Comparison of ENCODE assay signal across 17 cellular contexts in genomic region chr17:69418535-69418934, GRCh38. TPM values are rescaled to one million over a fixed set of nuclear protein-coding genes. Genes with fewer than 3 reads are reported as not detected.
A peak's percentile ranks its signal among the peaks of the same experiment; 100 is the strongest.
DNase-seq lines count a peak whose midpoint lies in the region; ATAC-seq, FAIRE-seq and TF ChIP-seq lines count a peak whose summit lies in the region.
"Had no signal": no experiment of that assay in that cellular context is flagged by ENCODE, and none has a peak within 500 bp of the region (broad histone marks: within the 10 kb centered on the region; RNA-seq: fewer than 3 reads in every experiment).

No MANE protein-coding gene starts in this region.

- ATAC-seq in activated T-cell treated with anti-CD3 and anti-CD28 coated beads, Interleukin-2, amount 50 U/mL, for 72 hours (replicated peaks in 1 of 2), result no peak
- no peak for ATAC-seq in activated T-helper 17 cell treated with anti-CD3 and anti-CD28 coated beads, Interleukin-2, amount 50 U/mL, for 72 hours (replicated peaks)
- ATAC-seq: Panc1, Right ventricle myocardium inferior had no signal

- no peak for TF ChIP-seq CTCF in kidney (IDR thresholded peaks at IDR 0.05; ENCODE audit: borderline replicate concordance, extremely low read depth, insufficient read depth)

- intact Hi-C loops in kidney (cut with DNase I), result no loop called here

- peak overlapping the region in 1 of 2 donors; percentile 72 for H3K4me3 Mint-ChIP-seq in activated T-cell treated with anti-CD3 and anti-CD28 coated beads, Interleukin-2, amount 50 U/mL, for 72 hours
- H3K4me3 Mint-ChIP-seq in activated T-helper 17 cell treated with anti-CD3 and anti-CD28 coated beads, Interleukin-2, amount 50 U/mL, for 72 hours, result peak overlapping the region; percentile 23

- no peak overlapping the region for H3K9ac ChIP-seq in kidney (ENCODE audit: low read length in 2 of 2)

- peaks cover 16% of the 10 kb centered on the region for H3K4me1 Mint-ChIP-seq in activated T-cell treated with anti-CD3 and anti-CD28 coated beads, Interleukin-2, amount 50 U/mL, for 72 hours (ENCODE audit: low read depth)
- peaks cover 4% of the 10 kb centered on the region for H3K4me1 Mint-ChIP-seq in activated T-helper 17 cell treated with anti-CD3 and anti-CD28 coated beads, Interleukin-2, amount 50 U/mL, for 72 hours

- H3K4me1 ChIP-seq in kidney (ENCODE audit: control insufficient read depth in 1 of 2, insufficient read depth in 1 of 2, low read depth in 1 of 2, low read length in 2 of 2), result peaks cover 5 to 11% of the 10 kb centered on the region in 2 donors
- H3K4me1 ChIP-seq: Caco-2 had no signal

- H3K36me3 ChIP-seq in kidney (ENCODE audit: control insufficient read depth in 1 of 2, insufficient read depth in 2 of 2, low read length in 2 of 2), result no peaks in the 10 kb centered on the region
- H3K36me3 ChIP-seq: HAP-1 had no signal

- no peak for DNase-seq in activated T-cell treated with anti-CD3 and anti-CD28 coated beads, Interleukin-2, amount 50 U/mL, for 72 hours
- DNase-seq in activated T-cell treated with anti-CD3 and anti-CD28 coated beads for 4 hours (no peak), kidney (no peak), kidney tubule cell (ENCODE audit: low spot score) (no peak), DMS79 treated with DMSO at 0.1 percent for 48 hours (lab: John Stamatoyannopoulos, UW) (no peak), NCI-H1092 (lab: John Stamatoyannopoulos, UW) (no peak), NCI-H2029 treated with DMSO at 0.1 percent for 48 hours (lab: John Stamatoyannopoulos, UW) (no peak)
- DNase-seq: 8988T, Caco-2, NCI-H446 treated with DMSO at 0.1 percent for 48 hours, NCI-H748 treated with DMSO at 0.1 percent for 48 hours had no signal

- peak; percentile 32 for FAIRE-seq in kidney (lab: Jason Lieb, UNC)
- FAIRE-seq: GM12891 had no signal

- H3K27ac Mint-ChIP-seq in activated T-cell treated with anti-CD3 and anti-CD28 coated beads, Interleukin-2, amount 50 U/mL, for 72 hours, result peak overlapping the region; percentile 92
- peak overlapping the region; percentile 64 for H3K27ac Mint-ChIP-seq in activated T-helper 17 cell treated with anti-CD3 and anti-CD28 coated beads, Interleukin-2, amount 50 U/mL, for 72 hours

- H3K4me3 ChIP-seq in kidney (ENCODE audit: low read length in 2 of 2), result no peak overlapping the region
- H3K4me3 ChIP-seq: HAP-1 had no signal

- H3K9me3 Mint-ChIP-seq in activated T-cell treated with anti-CD3 and anti-CD28 coated beads, Interleukin-2, amount 50 U/mL, for 72 hours, result no peaks in the 10 kb centered on the region
- no peaks in the 10 kb centered on the region for H3K9me3 Mint-ChIP-seq in activated T-helper 17 cell treated with anti-CD3 and anti-CD28 coated beads, Interleukin-2, amount 50 U/mL, for 72 hours

- no peak overlapping the region for H3K27ac ChIP-seq in kidney (ENCODE audit: low read depth in 2 of 2, low read length in 2 of 2)
- H3K27ac ChIP-seq: C4-2B had no signal

- H3K9me3 ChIP-seq in kidney (ENCODE audit: control insufficient read depth in 1 of 2, low read length in 2 of 2), result no peaks in the 10 kb centered on the region
- H3K9me3 ChIP-seq: Caco-2, HAP-1 had no signal

- no peaks in the 10 kb centered on the region for H3K27me3 Mint-ChIP-seq in activated T-cell treated with anti-CD3 and anti-CD28 coated beads, Interleukin-2, amount 50 U/mL, for 72 hours (ENCODE audit: low read depth)
- no peaks in the 10 kb centered on the region for H3K27me3 Mint-ChIP-seq in activated T-helper 17 cell treated with anti-CD3 and anti-CD28 coated beads, Interleukin-2, amount 50 U/mL, for 72 hours

- H3K36me3 Mint-ChIP-seq in activated T-cell treated with anti-CD3 and anti-CD28 coated beads, Interleukin-2, amount 50 U/mL, for 72 hours (ENCODE audit: insufficient read depth in 2 of 2), result no peaks in the 10 kb centered on the region
- H3K36me3 Mint-ChIP-seq in activated T-helper 17 cell treated with anti-CD3 and anti-CD28 coated beads, Interleukin-2, amount 50 U/mL, for 72 hours (ENCODE audit: low read depth), result no peaks in the 10 kb centered on the region

RNA-seq across cellular contexts. Expression of gene MAP2K6, which starts 4.0 kb away (rescaled TPM):
- total RNA-seq in activated T-cell treated with anti-CD3 and anti-CD28 coated beads, Interleukin-2, amount 50 U/mL, for 72 hours, result 1 to 10 TPM; 2.2 to 3.5 TPM
- 1 to 10 TPM; 2.4 to 3.9 TPM for total RNA-seq in activated T-helper 17 cell treated with anti-CD3 and anti-CD28 coated beads, Interleukin-2, amount 50 U/mL, for 72 hours
- 8.6 TPM for total RNA-seq in kidney
- polyA plus RNA-seq in kidney (ENCODE audit: insufficient read depth, low read depth, low replicate concordance), result 10.2 TPM
